In genomic region chr9:5879419-5880181, GRCh38 we compare ENCODE assay signal across 11 cellular contexts. TPM values are rescaled to one million over a fixed set of nuclear protein-coding genes. Genes with fewer than 3 reads are reported as not detected.
DNase-seq lines count a peak whose midpoint lies in the region; ATAC-seq and TF ChIP-seq lines count a peak whose summit lies in the region.
"Had no signal": no experiment of that assay in that cellular context is flagged by ENCODE, and none has a peak within 500 bp of the region (broad histone marks: within the 10 kb centered on the region; RNA-seq: fewer than 3 reads in every experiment).

No MANE protein-coding gene starts in this region.

- no peaks in the 10 kb centered on the region for H3K36me3 ChIP-seq in CD4-positive, alpha-beta memory T cell (ENCODE audit: insufficient read depth, low read length)

- H3K9me3 Mint-ChIP-seq in mesothelial cell of epicardium, result peaks cover 6% of the 10 kb centered on the region
- no peaks in the 10 kb centered on the region for H3K9me3 Mint-ChIP-seq in CD4-positive, alpha-beta memory T cell

- H3K4me3 ChIP-seq in CD4-positive, alpha-beta memory T cell (ENCODE audit: low read length in 2 of 2), result no peak overlapping the region

- peak; percentile 82 for DNase-seq in ELF-1 (ENCODE audit: low read depth, low spot score)
- peak; percentile 82 for DNase-seq in NCI-H226
- peak in 16 of 61 donors; percentile 4 to 61 (median 22) for DNase-seq in caudate nucleus (lab: John Stamatoyannopoulos, UW)
- no peak for DNase-seq in mesothelial cell of epicardium (ENCODE audit: low spot score in 2 of 2, unreplicated experiment in 2 of 2)
- no peak for DNase-seq in CD4-positive, alpha-beta memory T cell
- DNase-seq in activated CD4-positive, alpha-beta T cell treated with anti-CD3 and anti-CD28 coated beads, Interleukin-2, amount 50 U/mL, for 48 hours, result no peak
- DNase-seq: NCI-H748 treated with DMSO at 0.1 percent for 48 hours had no signal

- CTCF ChIA-PET in CD4-positive, alpha-beta memory T cell (lab: Charles Lee; ENCODE audit: partially characterized antibody), result interaction anchor here (0.6 to 1.3 kb wide), 3 partner anchors 19 to 46 kb away, joined by 3 to 6 read pairs (median 3); partner anchors contain the start of gene ERMP1

- no peaks in the 10 kb centered on the region for H3K27me3 Mint-ChIP-seq in mesothelial cell of epicardium (ENCODE audit: low read depth)
- no peaks in the 10 kb centered on the region for H3K27me3 Mint-ChIP-seq in CD4-positive, alpha-beta memory T cell

- peak overlapping the region; percentile 61 for H3K27ac ChIP-seq in caudate nucleus (ENCODE audit: low read depth, low read length)
- no peak overlapping the region for H3K27ac ChIP-seq in CD4-positive, alpha-beta memory T cell (ENCODE audit: low read depth, low read length)

- peaks cover 10% of the 10 kb centered on the region for H3K4me1 Mint-ChIP-seq in mesothelial cell of epicardium
- peaks cover 2 to 6% (median 3%) of the 10 kb centered on the region in 4 donors for H3K4me1 Mint-ChIP-seq in CD4-positive, alpha-beta memory T cell

- no peaks in the 10 kb centered on the region for H3K4me1 ChIP-seq in CD4-positive, alpha-beta memory T cell (ENCODE audit: insufficient read depth, low read length)

- ATAC-seq in HG03439 (IDR thresholded peaks at IDR 0.05; ENCODE audit: unreplicated experiment) (no peak), HG03175 (IDR thresholded peaks at IDR 0.05; ENCODE audit: unreplicated experiment) (no peak)

- no peak overlapping the region for H3K4me3 Mint-ChIP-seq in mesothelial cell of epicardium
- H3K4me3 Mint-ChIP-seq in CD4-positive, alpha-beta memory T cell, result no peak overlapping the region

- TF ChIP-seq CTCF in mesothelial cell of epicardium (IDR thresholded peaks at IDR 0.05; ENCODE audit: unreplicated experiment), result no peak

- H3K36me3 Mint-ChIP-seq in mesothelial cell of epicardium, result peaks cover 5% of the 10 kb centered on the region
- H3K36me3 Mint-ChIP-seq in CD4-positive, alpha-beta memory T cell, result peaks cover 0 to 8% of the 10 kb centered on the region in 2 donors

- intact Hi-C loops in CD4-positive, alpha-beta memory T cell (cut with micrococcal nuclease), result no loop called here

- POLR2A ChIA-PET in CD4-positive, alpha-beta memory T cell (lab: Charles Lee; ENCODE audit: partially characterized antibody), result no interaction called here

- H3K27me3 ChIP-seq in CD4-positive, alpha-beta memory T cell (ENCODE audit: insufficient read depth, low read length), result no peaks in the 10 kb centered on the region

- no peaks in the 10 kb centered on the region for H3K9me3 ChIP-seq in CD4-positive, alpha-beta memory T cell (ENCODE audit: control insufficient read depth in 1 of 2, low read length in 2 of 2)

- H3K27ac Mint-ChIP-seq in mesothelial cell of epicardium, result peak overlapping the region; percentile 56
- H3K27ac Mint-ChIP-seq in CD4-positive, alpha-beta memory T cell, result no peak overlapping the region

RNA-seq across cellular contexts. Expression of gene MLANA, which starts 11.1 kb away (rescaled TPM):
- not detected in 3 replicates for total RNA-seq in mesothelial cell of epicardium
- not detected for total RNA-seq in CD4-positive, alpha-beta memory T cell
- polyA plus RNA-seq in CD4-positive, alpha-beta memory T cell, result under 1 TPM in 1 of 2 donors, not detected in 1; 0.59 TPM
- total RNA-seq: skeletal muscle tissue, urinary bladder had no signal
- polyA plus RNA-seq: urinary bladder had no signal

RNA-seq across cellular contexts. Expression of gene ERMP1, which starts 46.7 kb away (rescaled TPM):
- 25.2 to 26.1 TPM (median 25.4 TPM) in 3 replicates for total RNA-seq in mesothelial cell of epicardium
- 10 to 100 TPM; 22.8 to 24.5 TPM for total RNA-seq in CD4-positive, alpha-beta memory T cell
- 10 to 100 TPM; 11.6 to 12.4 TPM for polyA plus RNA-seq in CD4-positive, alpha-beta memory T cell

Comparison
In these comparisons a context has a peak if more than half of its experiments do, and no peak if none do; other contexts are left out.
1. DNase-seq: peak in ELF-1 (single experiment) and NCI-H226 (single experiment); none in mesothelial cell of epicardium (0 of 2), CD4-positive, alpha-beta memory T cell (0 of 5) and activated CD4-positive, alpha-beta T cell treated with anti-CD3 and anti-CD28 coated beads, Interleukin-2, amount 50 U/mL, for 48 hours (0 of 2).